In the genomic region with DNA sequence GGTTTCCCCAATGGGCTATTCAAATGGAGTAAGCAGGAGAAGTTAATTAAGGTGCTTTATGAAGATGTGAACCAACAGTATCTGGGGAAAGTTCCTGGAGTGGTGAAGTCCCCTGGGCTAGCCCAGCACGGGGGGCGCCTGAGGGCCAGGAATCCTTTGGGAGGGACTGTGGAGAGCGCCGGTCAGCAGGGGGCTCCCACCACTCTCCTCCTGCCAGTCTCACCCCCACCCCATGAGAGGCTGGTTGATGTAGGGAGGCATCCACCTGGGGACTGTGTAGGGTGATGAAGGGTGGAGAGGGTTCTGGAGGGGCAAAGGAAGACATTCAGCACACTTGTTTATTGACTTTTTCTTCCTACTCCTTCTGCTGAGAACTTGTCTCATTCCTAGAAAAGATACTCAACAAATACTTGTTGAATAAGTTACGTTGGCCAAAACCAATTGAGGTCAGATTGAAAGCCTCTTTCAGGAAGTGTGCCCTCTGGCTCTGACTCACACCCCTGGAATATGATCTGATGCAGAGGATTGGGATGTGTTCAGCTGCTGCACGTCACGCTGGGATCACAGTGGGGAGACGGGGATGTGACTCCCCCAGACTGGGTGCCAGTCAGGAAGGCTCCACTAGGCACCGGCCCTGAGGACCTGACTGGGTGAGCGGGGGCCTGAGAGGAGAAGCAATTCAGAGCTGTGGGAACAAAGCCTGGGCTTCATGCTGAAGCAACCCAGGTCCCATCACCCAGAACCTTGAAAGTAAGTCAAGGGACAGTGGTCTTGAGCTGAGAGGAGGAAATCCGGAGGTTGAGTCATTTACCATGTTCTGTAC, we compare ENCODE assay signal across 11 cellular contexts. TPM values are rescaled to one million over a fixed set of nuclear protein-coding genes. Genes with fewer than 3 reads are reported as not detected.
A peak's percentile ranks its signal among the peaks of the same experiment; 100 is the strongest.
DNase-seq lines count a peak whose midpoint lies in the region; ATAC-seq, FAIRE-seq and TF ChIP-seq lines count a peak whose summit lies in the region.
"Had no signal": no experiment of that assay in that cellular context is flagged by ENCODE, and none has a peak within 500 bp of the region (broad histone marks: within the 10 kb centered on the region; RNA-seq: fewer than 3 reads in every experiment).

No MANE protein-coding gene starts in this region.

- no peak for FAIRE-seq in bronchial epithelial cell (lab: Jason Lieb, UNC)

- no peaks in the 10 kb centered on the region for H3K9me3 Mint-ChIP-seq in nephron progenitor cell

- H3K27ac Mint-ChIP-seq in nephron progenitor cell, result peak overlapping the region; percentile 12

- H3K27me3 ChIP-seq in MG63, result no peaks in the 10 kb centered on the region
- peaks cover 2% of the 10 kb centered on the region for H3K27me3 ChIP-seq in bronchial epithelial cell (ENCODE audit: control insufficient read depth, insufficient read depth, low read length)

- no peak overlapping the region for H3K4me3 ChIP-seq in MG63
- no peak overlapping the region for H3K4me3 ChIP-seq in bronchial epithelial cell (ENCODE audit: low read depth, low read length)
- H3K4me3 ChIP-seq: heart right ventricle had no signal

- H3K36me3 ChIP-seq in MG63 (no peaks in the 10 kb centered on the region), bronchial epithelial cell (ENCODE audit: control insufficient read depth, insufficient read depth, low read length) (no peaks in the 10 kb centered on the region)
- H3K36me3 ChIP-seq: heart right ventricle had no signal

- no peaks in the 10 kb centered on the region for H3K36me3 Mint-ChIP-seq in nephron progenitor cell (ENCODE audit: low read depth)

- no peaks in the 10 kb centered on the region for H3K27me3 Mint-ChIP-seq in nephron progenitor cell (ENCODE audit: low read depth, poor library complexity)

- H3K4me1 Mint-ChIP-seq in nephron progenitor cell, result peaks cover 56% of the 10 kb centered on the region

- ATAC-seq in GM18519 (IDR thresholded peaks at IDR 0.05; ENCODE audit: low FRiP score, unreplicated experiment), result no peak

- DNase-seq in DMS79 treated with DMSO at 0.1 percent for 48 hours (lab: John Stamatoyannopoulos, UW) (peak; percentile 16), MG63 (peak; percentile 90), bronchial epithelial cell (ENCODE audit: low read depth) (peak; percentile 97), nephron progenitor cell (no peak), superior temporal gyrus (ENCODE audit: extremely low spot score) (no peak), ureter (ENCODE audit: low spot score) (no peak)
- DNase-seq in central memory CD4-positive, alpha-beta T cell, result no peak
- DNase-seq: activated T-cell treated with anti-CD3 and anti-CD28 coated beads for 4 hours, heart right ventricle, MM.1S had no signal

- H3K4me3 Mint-ChIP-seq in nephron progenitor cell, result no peak overlapping the region

- no peaks in the 10 kb centered on the region for H3K9me3 ChIP-seq in MG63
- H3K9me3 ChIP-seq: heart right ventricle had no signal

- no peak for TF ChIP-seq CTCF in bronchial epithelial cell (IDR thresholded peaks at IDR 0.05; ENCODE audit: insufficient read depth, low read length, severe bottlenecking)
- no peak for TF ChIP-seq CTCF in nephron progenitor cell (IDR thresholded peaks at IDR 0.05)

RNA-seq across cellular contexts. Expression of gene CEBPE, which starts 4.2 kb away (rescaled TPM):
- not detected in 2 replicates for total RNA-seq in MG63 (2014; rRNA removed; shearing (Covaris generic); ENCODE audit: low replicate concordance)
- total RNA-seq in bronchial epithelial cell, result not detected in 2 replicates
- not detected for total RNA-seq in ureter

RNA-seq across cellular contexts. Expression of gene CIROP, which starts 10.1 kb away (rescaled TPM):
- not detected in 2 replicates for total RNA-seq in MG63 (2014; rRNA removed; shearing (Covaris generic); ENCODE audit: low replicate concordance)
- total RNA-seq in bronchial epithelial cell (not detected in 2 replicates), ureter (not detected)
- total RNA-seq: heart right ventricle had no signal

RNA-seq across cellular contexts. Expression of gene C14orf119, which starts 19.6 kb away (rescaled TPM):
- total RNA-seq in MG63 (2014; rRNA removed; shearing (Covaris generic); ENCODE audit: low replicate concordance), result 9.6 and 22.8 TPM in 2 replicates
- total RNA-seq in bronchial epithelial cell, result 51.9 and 59.1 TPM in 2 replicates
- 40.2 TPM for total RNA-seq in ureter

RNA-seq across cellular contexts. Expression of gene ACIN1, which starts 19.9 kb away (rescaled TPM):
- 39.7 and 52.2 TPM in 2 replicates for total RNA-seq in MG63 (2014; rRNA removed; shearing (Covaris generic); ENCODE audit: low replicate concordance)
- total RNA-seq in bronchial epithelial cell (45.3 and 45.5 TPM in 2 replicates), ureter (229 TPM)

RNA-seq across cellular contexts. Expression of gene CDH24, which starts 57.6 kb away (rescaled TPM):
- total RNA-seq in MG63 (2014; rRNA removed; shearing (Covaris generic); ENCODE audit: low replicate concordance), result 1.4 and 1.9 TPM in 2 replicates
- total RNA-seq in bronchial epithelial cell (2.7 and 2.9 TPM in 2 replicates), ureter (3.7 TPM)

Comparison
In these comparisons a context has a peak if more than half of its experiments do, and no peak if none do; other contexts are left out.
1. DNase-seq: peak in DMS79 treated with DMSO at 0.1 percent for 48 hours (single experiment), MG63 (single experiment) and bronchial epithelial cell (single experiment); none in nephron progenitor cell (single experiment), superior temporal gyrus (single experiment), central memory CD4-positive, alpha-beta T cell (single experiment) and ureter (single experiment).